26 cellular contexts compared by ENCODE assay signal in genomic region chr1:104082221-104082620, GRCh38.
DNase-seq lines count a peak whose midpoint lies in the region; ATAC-seq, FAIRE-seq and TF ChIP-seq lines count a peak whose summit lies in the region.
"Had no signal": no experiment of that assay in that cellular context is flagged by ENCODE, and none has a peak within 500 bp of the region (broad histone marks: within the 10 kb centered on the region; RNA-seq: fewer than 3 reads in every experiment).

No MANE protein-coding gene starts in this region.

- no peak for DNase-seq in H9
- peak; percentile 24 for DNase-seq in NCI-H69 (lab: John Stamatoyannopoulos, UW)
- no peak for DNase-seq in H1 (ENCODE audit: low read depth in 1 of 2, low spot score in 2 of 2)
- DNase-seq in activated naive CD8-positive, alpha-beta T cell treated with anti-CD3 and anti-CD28 coated beads, Interleukin-2, amount 50 U/mL, for 24 hours, result no peak
- DNase-seq in spleen, result no peak
- no peak for DNase-seq in AG08395 (ENCODE audit: low spot score)
- DNase-seq: C1 segment of cervical spinal cord; CD4-positive, alpha-beta memory T cell; COR-L47; DMS53; HCEC 1CT; Kasumi-1; MV-4-11; NCI-H1105; NCI-H1436 treated with DMSO at 0.1 percent for 48 hours; NCI-H187 treated with DMSO at 0.1 percent for 48 hours; NCI-H2171 treated with DMSO at 0.1 percent for 48 hours; NCI-H345; NCI-H510A treated with DMSO at 0.1 percent for 48 hours; NCI-H748 treated with DMSO at 0.1 percent for 48 hours; PC-3 had no signal

- TF ChIP-seq RAD21 in H1 (IDR thresholded peaks at IDR 0.05 in 1 of 2, conservative IDR thresholded peaks at IDR 0.05 in 1 of 2; ENCODE audit: low read depth in 2 of 2, low read length in 2 of 2), result peak; percentile 9 to 28; a peak in 3 of 4 replicates

- H4K5ac ChIP-seq in H9 (ENCODE audit: insufficient read length, low read depth, low read length), result no peak overlapping the region
- no peak overlapping the region for H4K5ac ChIP-seq in H1 (ENCODE audit: insufficient read length, low read depth, low read length)

- H2AFZ ChIP-seq in H9 (ENCODE audit: low read length) (no peak overlapping the region), H1 (ENCODE audit: low read length) (no peak overlapping the region)

- H3K27ac Mint-ChIP-seq in H9, result no peak overlapping the region
- H3K27ac Mint-ChIP-seq in activated naive CD8-positive, alpha-beta T cell treated with anti-CD3 and anti-CD28 coated beads, Interleukin-2, amount 50 U/mL, for 24 hours, result no peak overlapping the region
- H3K27ac Mint-ChIP-seq: CD4-positive, alpha-beta memory T cell had no signal

- TF ChIP-seq CTCF in H9 (conservative IDR thresholded peaks at IDR 0.05) (0 out of 3 replicates have a peak, but pooled peaks have one; percentile 12), H1 (IDR thresholded peaks at IDR 0.05; ENCODE audit: control extremely low read depth in 1 of 3, insufficient read depth in 1 of 3, low read depth in 1 of 3, low read length in 3 of 3) (peak in 1 of 3 experiments; percentile 14; a peak in 1 of 4 replicates), spleen (IDR thresholded peaks at IDR 0.05 in 8 of 11, conservative IDR thresholded peaks at IDR 0.05 in 3 of 11) (no peak)

- H3T11ph ChIP-seq in H9 (ENCODE audit: low read length), result no peak overlapping the region

- peak; percentile 48 for FAIRE-seq in H1 (lab: Jason Lieb, UNC)
- FAIRE-seq: A549, HTR-8/SVneo, K562 had no signal

- no peaks in the 10 kb centered on the region for H4K20me1 ChIP-seq in H9 (ENCODE audit: control insufficient read depth, insufficient read depth, insufficient read length)
- H4K20me1 ChIP-seq in H1 (replicated peaks in 1 of 2; ENCODE audit: control insufficient read depth in 1 of 2, insufficient read depth in 2 of 2, low read length in 2 of 2), result no peaks in the 10 kb centered on the region

- no peak overlapping the region for H3K4me3 ChIP-seq in H1 (ENCODE audit: extremely low read depth in 1 of 4, insufficient read depth in 2 of 4, low read depth in 3 of 4, low read length in 4 of 4)
- H3K4me3 ChIP-seq in spleen, result no peak overlapping the region
- H3K4me3 ChIP-seq: A549, K562 had no signal

- H2BK20ac ChIP-seq in H9 (ENCODE audit: low read depth, low read length, poor library complexity, severe bottlenecking) (no peak overlapping the region), H1 (ENCODE audit: low read length) (no peak overlapping the region)

- TF ChIP-seq POLR2A in H1 (IDR thresholded peaks at IDR 0.05; ENCODE audit: control extremely low read depth in 1 of 2, low read depth in 2 of 2, low read length in 2 of 2), result no peak
- TF ChIP-seq POLR2A in spleen (IDR thresholded peaks at IDR 0.05), result no peak

- no peak overlapping the region for H3K4me2 ChIP-seq in H9 (ENCODE audit: insufficient read depth, insufficient read length, low read length)
- H3K4me2 ChIP-seq in H1 (ENCODE audit: insufficient read depth in 1 of 2, low read depth in 2 of 2, low read length in 2 of 2), result no peak overlapping the region
- H3K4me2 ChIP-seq: A549 had no signal

- POLR2A ChIA-PET in H1 (lab: Charles Lee; ENCODE audit: partially characterized antibody), result no interaction called here

- H2BK5ac ChIP-seq in H9 (ENCODE audit: insufficient read length, low read length) (no peak overlapping the region), H1 (ENCODE audit: low read depth, low read length) (no peak overlapping the region)

- H2BK12ac ChIP-seq in H9 (ENCODE audit: insufficient read length, low read depth, low read length) (no peak overlapping the region), H1 (ENCODE audit: low read depth, low read length) (no peak overlapping the region)

- H4K91ac ChIP-seq in H9 (ENCODE audit: insufficient read length, low read depth, low read length) (no peak overlapping the region), H1 (replicated peaks; ENCODE audit: insufficient read length, low read length) (no peak overlapping the region)

- H3K4ac ChIP-seq in H9 (ENCODE audit: low read depth, low read length) (no peak overlapping the region), H1 (replicated peaks; ENCODE audit: insufficient read length, low read depth, low read length) (no peak overlapping the region)

- no peak overlapping the region for H3K18ac ChIP-seq in H9 (ENCODE audit: insufficient read length, low read depth, low read length)
- H3K18ac ChIP-seq in H1 (ENCODE audit: extremely low read depth, low read length), result no peak overlapping the region

- ATAC-seq in activated naive CD8-positive, alpha-beta T cell treated with anti-CD3 and anti-CD28 coated beads, Interleukin-2, amount 50 U/mL, for 24 hours, result no peak
- no peak for ATAC-seq in GM18498 (IDR thresholded peaks at IDR 0.05; ENCODE audit: unreplicated experiment)
- ATAC-seq: A549, K562, PC-3, SK-N-SH treated with all-trans-retinoic acid at 6 μM for 48 hours had no signal

- no peak overlapping the region for H3K9ac ChIP-seq in H9 (ENCODE audit: extremely low read depth, insufficient read length, low read length)
- no peak overlapping the region for H3K9ac ChIP-seq in H1 (replicated peaks in 1 of 4; ENCODE audit: extremely low read depth in 1 of 4, low read depth in 3 of 4, low read length in 3 of 4)

- no peak overlapping the region for H2BK120ac ChIP-seq in H9 (ENCODE audit: low read depth, low read length, poor library complexity, severe bottlenecking)
- no peak overlapping the region for H2BK120ac ChIP-seq in H1 (replicated peaks; ENCODE audit: low read depth, low read length)

- H3K36me3 ChIP-seq in H1 (ENCODE audit: control insufficient read depth in 2 of 4, insufficient read depth in 4 of 4, low read length in 3 of 4) (no peaks in the 10 kb centered on the region), spleen (no peaks in the 10 kb centered on the region)

- H3K79me2 ChIP-seq in H9 (ENCODE audit: insufficient read depth, low read length), result no peaks in the 10 kb centered on the region
- H3K79me2 ChIP-seq in H1 (ENCODE audit: control insufficient read depth in 1 of 2, insufficient read depth in 2 of 2, low read length in 2 of 2), result no peaks in the 10 kb centered on the region

- no peak overlapping the region for H2BK15ac ChIP-seq in H9 (ENCODE audit: low read depth, low read length)
- no peak overlapping the region for H2BK15ac ChIP-seq in H1 (ENCODE audit: low read length)

- H3K9me3 ChIP-seq in H9 (ENCODE audit: control insufficient read depth, low read depth, low read length), result no peaks in the 10 kb centered on the region
- no peaks in the 10 kb centered on the region for H3K9me3 ChIP-seq in H1 (ENCODE audit: insufficient read depth in 2 of 2, low read depth in 1 of 2, low read length in 1 of 2)
- H3K9me3 ChIP-seq in spleen, result no peaks in the 10 kb centered on the region
- H3K9me3 ChIP-seq: A549 had no signal

- H3K9me3 Mint-ChIP-seq in H9, result no peaks in the 10 kb centered on the region
- no peaks in the 10 kb centered on the region for H3K9me3 Mint-ChIP-seq in activated naive CD8-positive, alpha-beta T cell treated with anti-CD3 and anti-CD28 coated beads, Interleukin-2, amount 50 U/mL, for 24 hours

- H3K23ac ChIP-seq in H9 (ENCODE audit: insufficient read length, low read depth, low read length) (no peak overlapping the region), H1 (ENCODE audit: insufficient read length) (no peak overlapping the region)

- H3K79me1 ChIP-seq in H9 (ENCODE audit: insufficient read depth, low read depth, low read length, poor library complexity, severe bottlenecking), result no peaks in the 10 kb centered on the region
- no peaks in the 10 kb centered on the region for H3K79me1 ChIP-seq in H1 (ENCODE audit: low read depth, low read length)

- no peak for TF ChIP-seq EP300 in H1 (IDR thresholded peaks at IDR 0.05; ENCODE audit: borderline replicate concordance in 1 of 2, low read depth in 2 of 2, low read length in 2 of 2)

- H3K36me3 Mint-ChIP-seq in H9 (ENCODE audit: insufficient read depth in 1 of 3, low read depth in 3 of 3), result no peaks in the 10 kb centered on the region
- no peaks in the 10 kb centered on the region for H3K36me3 Mint-ChIP-seq in activated naive CD8-positive, alpha-beta T cell treated with anti-CD3 and anti-CD28 coated beads, Interleukin-2, amount 50 U/mL, for 24 hours (ENCODE audit: low read depth)
- H3K36me3 Mint-ChIP-seq: CD4-positive, alpha-beta memory T cell had no signal

- no CpG with 5 or more reads among the region's 2 CpGs for WGBS in H9 (ENCODE audit: extremely low coverage, insufficient read length, low lambda C conversion rate)
- WGBS in H1 (ENCODE audit: extremely low coverage in 1 of 2, insufficient coverage in 1 of 2, insufficient read length in 1 of 2, insufficient replicate concordance in 2 of 2, low coverage in 1 of 2, low lambda C conversion rate in 2 of 2, missing lambda C conversion rate in 1 of 2), 2 experiments, result 96% methylated on average over 2 of the region's 2 CpGs; no CpG with 5 or more reads in 1 of the 2 experiments
- WGBS in spleen, 5 donors, result 72 to 85% (median 78%) methylated on average over 2 of the region's 2 CpGs

- H4K8ac ChIP-seq in H9 (replicated peaks; ENCODE audit: insufficient read length, low read depth, low read length) (no peak overlapping the region), H1 (ENCODE audit: extremely low read depth, insufficient read depth, low read length) (no peak overlapping the region)

- H3K4me1 ChIP-seq in H9 (ENCODE audit: insufficient read depth, low read length) (peaks cover 4% of the 10 kb centered on the region; the same call in 1 of the 2 replicates), H1 (replicated peaks in 1 of 4; ENCODE audit: control insufficient read depth in 3 of 4, insufficient read depth in 4 of 4, low read length in 3 of 4) (peaks cover 0 to 4% (median 1%) of the 10 kb centered on the region in 4 experiments; a peak in 2 of 7 replicates), spleen (no peaks in the 10 kb centered on the region)
- H3K4me1 ChIP-seq: A549 had no signal

- H3K27me3 Mint-ChIP-seq in H9 (ENCODE audit: low read depth), result no peaks in the 10 kb centered on the region
- H3K27me3 Mint-ChIP-seq in activated naive CD8-positive, alpha-beta T cell treated with anti-CD3 and anti-CD28 coated beads, Interleukin-2, amount 50 U/mL, for 24 hours, result no peaks in the 10 kb centered on the region
- H3K27me3 Mint-ChIP-seq: CD4-positive, alpha-beta memory T cell had no signal

- H3K4me1 Mint-ChIP-seq in H9, result peaks cover 11 to 16% of the 10 kb centered on the region in 2 experiments
- no peaks in the 10 kb centered on the region for H3K4me1 Mint-ChIP-seq in activated naive CD8-positive, alpha-beta T cell treated with anti-CD3 and anti-CD28 coated beads, Interleukin-2, amount 50 U/mL, for 24 hours
- H3K4me1 Mint-ChIP-seq: CD4-positive, alpha-beta memory T cell had no signal

- H3K4me3 Mint-ChIP-seq in H9, result no peak overlapping the region
- H3K4me3 Mint-ChIP-seq in activated naive CD8-positive, alpha-beta T cell treated with anti-CD3 and anti-CD28 coated beads, Interleukin-2, amount 50 U/mL, for 24 hours, result no peak overlapping the region
- H3K4me3 Mint-ChIP-seq: CD4-positive, alpha-beta memory T cell had no signal

- H3K23me2 ChIP-seq in H9 (ENCODE audit: insufficient read length, low read depth, low read length, poor library complexity, severe bottlenecking), result no peaks in the 10 kb centered on the region
- H3K23me2 ChIP-seq in H1 (ENCODE audit: low read depth, low read length), result no peaks in the 10 kb centered on the region

- H3K27ac ChIP-seq in H9 (ENCODE audit: insufficient read length, low read depth, low read length) (no peak overlapping the region), H1 (ENCODE audit: low read depth, low read length) (no peak overlapping the region), spleen (no peak overlapping the region)
- H3K27ac ChIP-seq: A549 had no signal

- H3K14ac ChIP-seq in H9 (ENCODE audit: insufficient read depth, low read length) (no peak overlapping the region), H1 (ENCODE audit: insufficient read length) (no peak overlapping the region)

- H3K27me3 ChIP-seq in H9 (ENCODE audit: insufficient read depth, low read length), result no peaks in the 10 kb centered on the region
- H3K27me3 ChIP-seq in H1 (replicated peaks in 1 of 4; ENCODE audit: control insufficient read depth in 3 of 4, extremely low read depth in 1 of 4, insufficient read depth in 3 of 4, low read length in 3 of 4), result no peaks in the 10 kb centered on the region
- H3K27me3 ChIP-seq in spleen (replicated peaks in 1 of 7), result no peaks in the 10 kb centered on the region

- H2AK5ac ChIP-seq in H9 (ENCODE audit: insufficient read length, low read length), result no peak overlapping the region
- no peak overlapping the region for H2AK5ac ChIP-seq in H1 (ENCODE audit: low read depth, low read length)

- H3K56ac ChIP-seq in H9 (ENCODE audit: insufficient read length, low read depth, low read length), result no peak overlapping the region
- H3K56ac ChIP-seq in H1 (replicated peaks; ENCODE audit: insufficient read length, low read depth, low read length), result no peak overlapping the region

- intact Hi-C loops in spleen (cut with DNase I; ENCODE audit: low total_unique reads), result no loop called here

- CTCF ChIA-PET in H1 (lab: Charles Lee; ENCODE audit: partially characterized antibody), result no interaction called here
